In the genomic region with DNA sequence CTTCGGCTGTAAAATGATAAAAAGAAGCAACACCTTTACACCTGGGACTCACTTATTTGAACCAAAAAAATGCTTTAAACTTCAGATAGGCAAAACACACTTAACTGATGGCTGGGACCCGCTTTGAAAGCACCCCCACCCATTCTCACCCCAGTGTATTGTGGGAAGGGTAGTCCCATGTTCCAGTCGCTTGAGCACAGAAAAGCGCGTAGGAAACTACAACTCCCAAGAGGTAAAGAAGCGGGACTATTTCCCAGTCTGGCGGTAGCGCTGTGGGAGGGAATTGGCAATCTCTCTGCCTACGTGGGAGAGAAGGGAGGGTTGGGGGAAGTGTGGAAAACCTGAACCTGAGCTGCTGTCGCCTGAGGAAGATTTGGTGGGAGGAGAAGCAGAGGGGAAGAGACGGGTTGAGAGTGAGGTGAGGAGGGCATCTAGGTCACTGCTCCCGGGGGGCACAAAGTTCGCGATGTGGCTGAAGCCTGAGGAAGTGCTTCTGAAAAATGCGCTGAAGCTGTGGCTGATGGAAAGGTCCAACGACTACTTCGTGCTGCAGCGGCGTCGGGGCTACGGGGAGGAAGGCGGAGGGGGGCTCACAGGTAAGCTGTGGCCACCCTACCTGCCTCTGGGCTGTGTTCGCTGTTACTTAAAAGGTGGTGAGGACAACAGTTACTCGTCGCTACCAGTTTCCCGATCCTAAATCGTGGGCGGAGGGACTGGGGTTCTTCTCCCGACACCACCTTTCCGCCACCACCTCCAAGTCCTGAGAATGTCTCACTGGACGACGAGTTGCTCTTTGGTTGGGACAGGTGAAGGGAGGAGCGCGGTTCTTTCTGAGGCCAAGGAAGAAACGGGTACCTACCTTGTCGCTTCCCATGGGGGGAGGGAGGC, we compare ENCODE assay signal across 9 cellular contexts. TPM values are rescaled to one million over a fixed set of nuclear protein-coding genes. Genes with fewer than 3 reads are reported as not detected.
DNase-seq lines count a peak whose midpoint lies in the region; ATAC-seq and TF ChIP-seq lines count a peak whose summit lies in the region.
"Had no signal": no experiment of that assay in that cellular context is flagged by ENCODE, and none has a peak within 500 bp of the region (broad histone marks: within the 10 kb centered on the region; RNA-seq: fewer than 3 reads in every experiment).

Gene TBC1D8B, plus strand, starts transcription at position 286 of the 888 bp plus-strand sequence. Its CDS starts 181 bp downstream, at position 467.

- H2BK12ac ChIP-seq in mesenchymal stem cell (ENCODE audit: low read length in 2 of 2): peak within 1 kb of the TSS in 1 of 2 experiments; percentile 50

- peak within 1 kb of the TSS; percentile 78 for H3K4me3 Mint-ChIP-seq in activated CD4-positive, alpha-beta T cell treated with anti-CD3 and anti-CD28 coated beads, Interleukin-2, amount 10 ng/mL, durations not matched to agents 7 days and 5 days

- no peaks in the 10 kb centered on the region for H3K36me3 Mint-ChIP-seq in activated CD4-positive, alpha-beta T cell treated with anti-CD3 and anti-CD28 coated beads, Interleukin-2, amount 10 ng/mL, durations not matched to agents 7 days and 5 days (ENCODE audit: low read depth)

- no peak within 1 kb of the TSS for H4K91ac ChIP-seq in mesenchymal stem cell (ENCODE audit: low read length)

- H2BK120ac ChIP-seq in mesenchymal stem cell (ENCODE audit: low read depth, low read length): no peak within 1 kb of the TSS

- CTCF ChIA-PET in A673 (lab: Charles Lee): interaction anchor here (0.6 kb wide), 1 partner anchor 45 kb away, joined by 3 read pairs; no protein-coding TSS in a partner anchor
- CTCF ChIA-PET in activated CD4-positive, alpha-beta T cell treated with anti-CD3 and anti-CD28 coated beads, Interleukin-2, amount 10 ng/mL, durations not matched to agents 7 days and 5 days (lab: Charles Lee): interaction anchor here (0.6 kb wide), 1 partner anchor 58 kb away, joined by 3 read pairs; no protein-coding TSS in a partner anchor

- WGBS in mesenchymal stem cell: 0% methylated on average over 20 of the region's 36 CpGs
- 1 to 32% (median 7%) methylated on average over 19 to 36 of the region's 36 CpGs for whole genome bisulfite sequencing in stomach, 5 donors

- peaks cover 7% of the 10 kb centered on the region for H3K4me1 Mint-ChIP-seq in activated CD4-positive, alpha-beta T cell treated with anti-CD3 and anti-CD28 coated beads, Interleukin-2, amount 10 ng/mL, durations not matched to agents 7 days and 5 days

- no TSS peak for BruUV-seq in A673 (replicated peaks; lab: Mats Ljungman, UMichigan)

- no peak within 1 kb of the TSS for H2AK5ac ChIP-seq in mesenchymal stem cell (ENCODE audit: low read length, severe bottlenecking)

- H3K9me3 Mint-ChIP-seq in activated CD4-positive, alpha-beta T cell treated with anti-CD3 and anti-CD28 coated beads, Interleukin-2, amount 10 ng/mL, durations not matched to agents 7 days and 5 days: no peaks in the 10 kb centered on the region

- H3K27me3 Mint-ChIP-seq in activated CD4-positive, alpha-beta T cell treated with anti-CD3 and anti-CD28 coated beads, Interleukin-2, amount 10 ng/mL, durations not matched to agents 7 days and 5 days: peaks cover 38% of the 10 kb centered on the region

- POLR2A ChIA-PET in A673 (lab: Charles Lee; ENCODE audit: low non-redundant PET): no interaction called here
- POLR2A ChIA-PET in activated CD4-positive, alpha-beta T cell treated with anti-CD3 and anti-CD28 coated beads, Interleukin-2, amount 10 ng/mL, durations not matched to agents 7 days and 5 days (lab: Charles Lee): no interaction called here

- H3K23ac ChIP-seq in mesenchymal stem cell (ENCODE audit: low read length in 2 of 2): no peak within 1 kb of the TSS

- H3K4me2 ChIP-seq in mesenchymal stem cell (ENCODE audit: low read length, poor library complexity, severe bottlenecking): peak within 1 kb of the TSS; percentile 50

- H4K8ac ChIP-seq in mesenchymal stem cell (ENCODE audit: low read length): no peak within 1 kb of the TSS

- TF ChIP-seq CTCF in A673 (conservative IDR thresholded peaks at IDR 0.05; ENCODE audit: low read depth, low read length): no peak
- no peak for TF ChIP-seq CTCF in epithelial cell of esophagus (IDR thresholded peaks at IDR 0.05; ENCODE audit: insufficient read depth, low read depth, low read length, missing control alignments)
- TF ChIP-seq CTCF in stomach (IDR thresholded peaks at IDR 0.05): no peak

- peak; percentile 89 for DNase-seq in A673 (ENCODE audit: low spot score)
- peak; percentile 13 for DNase-seq in NCI-H2107 (lab: John Stamatoyannopoulos, UW)
- DNase-seq in activated CD4-positive, alpha-beta T cell treated with anti-CD3 and anti-CD28 coated beads, Interleukin-2, amount 10 ng/mL, durations not matched to agents 7 days and 5 days: peak; percentile 6
- DNase-seq in epithelial cell of esophagus (ENCODE audit: low read depth): peak; percentile 90
- peak; percentile 92 for DNase-seq in mesenchymal stem cell
- DNase-seq in stomach: peak; percentile 83

- H3K36me3 ChIP-seq in A673 (ENCODE audit: insufficient read depth, low read length, poor library complexity, severe bottlenecking) (no peaks in the 10 kb centered on the region), mesenchymal stem cell (ENCODE audit: control insufficient read depth in 1 of 2, insufficient read depth in 2 of 2, low read depth in 1 of 2, low read length in 2 of 2) (no peaks in the 10 kb centered on the region), stomach (no peaks in the 10 kb centered on the region)

- no peak within 1 kb of the TSS for H3K27ac Mint-ChIP-seq in activated CD4-positive, alpha-beta T cell treated with anti-CD3 and anti-CD28 coated beads, Interleukin-2, amount 10 ng/mL, durations not matched to agents 7 days and 5 days

- peak; percentile 93 for ATAC-seq in GM18508 (IDR thresholded peaks at IDR 0.05; ENCODE audit: insufficient read depth, unreplicated experiment)
- ATAC-seq in HG02938 (IDR thresholded peaks at IDR 0.05; ENCODE audit: unreplicated experiment): peak; percentile 94

- peak within 1 kb of the TSS; percentile 60 to 85 for H3K4ac ChIP-seq in mesenchymal stem cell (ENCODE audit: low read depth in 1 of 2, low read length in 2 of 2)

- H3K9me3 ChIP-seq in A673 (ENCODE audit: low read depth, low read length, poor library complexity, severe bottlenecking): no peaks in the 10 kb centered on the region
- no peaks in the 10 kb centered on the region for H3K9me3 ChIP-seq in mesenchymal stem cell (ENCODE audit: control insufficient read depth, low read length)
- no peaks in the 10 kb centered on the region for H3K9me3 ChIP-seq in stomach

- intact Hi-C loops in A673 (cut with micrococcal nuclease; ENCODE audit: unreplicated experiment): no loop called here
- intact Hi-C loops in stomach (cut with DNase I; ENCODE audit: low total_unique reads): no loop called here

- H3K4me3 ChIP-seq in A673 (ENCODE audit: low read depth, low read length, poor library complexity, severe bottlenecking): peak within 1 kb of the TSS; percentile 49
- peak within 1 kb of the TSS; percentile 74 for H3K4me3 ChIP-seq in epithelial cell of esophagus (ENCODE audit: low read length)
- H3K4me3 ChIP-seq in mesenchymal stem cell (ENCODE audit: insufficient read depth in 1 of 2, low read depth in 1 of 2, low read length in 2 of 2): peak within 1 kb of the TSS; percentile 74 to 93
- H3K4me3 ChIP-seq in stomach: peak within 1 kb of the TSS; percentile 53 to 59 (median 58)

- H3K79me1 ChIP-seq in mesenchymal stem cell (replicated peaks; ENCODE audit: low read length, poor library complexity, severe bottlenecking): peaks cover 6% of the 10 kb centered on the region

- H3K4me1 ChIP-seq in A673 (ENCODE audit: insufficient read depth, low read length, poor library complexity, severe bottlenecking): no peaks in the 10 kb centered on the region
- H3K4me1 ChIP-seq in mesenchymal stem cell (ENCODE audit: control insufficient read depth, insufficient read depth, low read depth, low read length): no peaks in the 10 kb centered on the region
- H3K4me1 ChIP-seq in stomach: peaks cover 0 to 7% (median 0%) of the 10 kb centered on the region in 4 donors

- H3K14ac ChIP-seq in mesenchymal stem cell (ENCODE audit: low read length in 2 of 2): peak within 1 kb of the TSS in 1 of 2 experiments; percentile 18

- peak within 1 kb of the TSS; percentile 90 for H3K9ac ChIP-seq in mesenchymal stem cell (ENCODE audit: low read length)

- H3K27ac ChIP-seq in A673 (ENCODE audit: low read depth, low read length, poor library complexity, severe bottlenecking) (no peak within 1 kb of the TSS), mesenchymal stem cell (ENCODE audit: low read length, poor library complexity, severe bottlenecking) (no peak within 1 kb of the TSS), stomach (peak within 1 kb of the TSS; percentile 67 to 83 (median 83))
- H3K27ac ChIP-seq: HL-60 had no signal

- peak within 1 kb of the TSS in 1 of 2 experiments; percentile 91 for H3K18ac ChIP-seq in mesenchymal stem cell (ENCODE audit: low read depth in 1 of 2, low read length in 2 of 2)

- H2BK15ac ChIP-seq in mesenchymal stem cell (ENCODE audit: low read depth, poor library complexity, severe bottlenecking): no peak within 1 kb of the TSS

- no peak within 1 kb of the TSS for H2BK5ac ChIP-seq in mesenchymal stem cell (ENCODE audit: low read depth, low read length, poor library complexity, severe bottlenecking)

- H2AFZ ChIP-seq in mesenchymal stem cell (ENCODE audit: low read depth, low read length): peak within 1 kb of the TSS; percentile 83

- TF ChIP-seq EP300 in stomach (IDR thresholded peaks at IDR 0.05): no peak

- H3K27me3 ChIP-seq in A673 (replicated peaks; ENCODE audit: insufficient read depth, low read depth, low read length, poor library complexity) (peaks cover 29% of the 10 kb centered on the region), mesenchymal stem cell (ENCODE audit: control insufficient read depth in 1 of 2, insufficient read depth in 1 of 2, low read length in 2 of 2) (peaks cover 0 to 23% of the 10 kb centered on the region in 2 experiments), stomach (peaks cover 0 to 14% (median 0%) of the 10 kb centered on the region in 3 donors)

- TF ChIP-seq POLR2A in stomach (IDR thresholded peaks at IDR 0.05): peak in 2 of 4 donors; percentile 18 to 45

RNA-seq across cellular contexts. Expression of gene TBC1D8B, which starts in this region (rescaled TPM):
- total RNA-seq in A673 (2021): 0.41 and 0.61 TPM in 2 replicates
- under 1 TPM; 0.35 to 0.40 TPM for total RNA-seq in activated CD4-positive, alpha-beta T cell treated with anti-CD3 and anti-CD28 coated beads, Interleukin-2, amount 10 ng/mL, durations not matched to agents 7 days and 5 days
- 9.2 TPM for polyA plus RNA-seq in mesenchymal stem cell (2013, experiment 1 of 2)
- polyA plus RNA-seq in mesenchymal stem cell (2013, experiment 2 of 2): 9.6 TPM
- total RNA-seq in stomach: 100 to 1,000 TPM in 1 of 5 donors, 10 to 100 TPM in 2, 1 to 10 TPM in 2; 7.7 to 117 (median 19.6) TPM
- 1 to 10 TPM; 2.1 to 3.3 (median 3.2) TPM for polyA plus RNA-seq in stomach

Comparison
In these comparisons a context has a peak if more than half of its experiments do, and no peak if none do; other contexts are left out.
1. Peak in DNase-seq and H3K4me3 ChIP-seq in A673; RNA of the gene not detected or under 1 TPM.
2. Peak in DNase-seq in activated CD4-positive, alpha-beta T cell treated with anti-CD3 and anti-CD28 coated beads, Interleukin-2, amount 10 ng/mL, durations not matched to agents 7 days and 5 days; RNA of the gene not detected or under 1 TPM.
3. DNase-seq: peak in every context shown above with its lines; median percentile 92 in mesenchymal stem cell; 90 in epithelial cell of esophagus; 89 in A673; 83 in stomach; 13 in NCI-H2107; 6 in activated CD4-positive, alpha-beta T cell treated with anti-CD3 and anti-CD28 coated beads, Interleukin-2, amount 10 ng/mL, durations not matched to agents 7 days and 5 days.
4. H3K27ac ChIP-seq: peak in stomach (5 of 5); none in A673 (single experiment) and mesenchymal stem cell (single experiment).
5. Peak in every context shown above with its lines, with median percentiles within 50 percentile points of each other: H3K4me3 ChIP-seq.